ENCODE assay signal across 8 cellular contexts in genomic region chr11:88543902-88544655, GRCh38.
DNase-seq lines count a peak whose midpoint lies in the region; ATAC-seq and TF ChIP-seq lines count a peak whose summit lies in the region.

No MANE protein-coding gene starts in this region.

- no peaks in the 10 kb centered on the region for H3K36me3 ChIP-seq in Peyer's patch

- DNase-seq in DMS114 treated with DMSO at 0.1 percent for 48 hours (lab: John Stamatoyannopoulos, UW; ENCODE audit: unreplicated experiment), result peak; percentile 57
- DNase-seq in HS-27A (ENCODE audit: low read depth), result peak; percentile 88
- DNase-seq in Peyer's patch, result peak; percentile 42 to 86 (median 68)
- DNase-seq in activated T-cell treated with anti-CD3 and anti-CD28 coated beads, Interleukin-2, amount 50 U/mL, for 48 hours, result peak; percentile 86
- peak; percentile 97 for DNase-seq in fibroblast of peridontal ligament (ENCODE audit: extremely low read depth)
- DNase-seq in non-pigmented ciliary epithelial cell (ENCODE audit: low read depth), result peak; percentile 80
- DNase-seq in superior temporal gyrus (ENCODE audit: extremely low spot score), result peak; percentile 83

- H3K4me3 ChIP-seq in Peyer's patch, result no peak overlapping the region

- peak; percentile 99 for ATAC-seq in GM21381 (IDR thresholded peaks at IDR 0.05; ENCODE audit: unreplicated experiment)

- no peak overlapping the region for H3K27ac ChIP-seq in Peyer's patch

- peak; percentile 28 to 95 (median 88) for TF ChIP-seq CTCF in Peyer's patch (IDR thresholded peaks at IDR 0.05)

- TF ChIP-seq POLR2A in Peyer's patch (IDR thresholded peaks at IDR 0.05), result no peak

- H3K4me1 ChIP-seq in Peyer's patch, result no peaks in the 10 kb centered on the region

- no peaks in the 10 kb centered on the region for H3K27me3 ChIP-seq in Peyer's patch

- no peaks in the 10 kb centered on the region for H3K9me3 ChIP-seq in Peyer's patch
